8 cellular contexts compared by ENCODE assay signal in the genomic region with DNA sequence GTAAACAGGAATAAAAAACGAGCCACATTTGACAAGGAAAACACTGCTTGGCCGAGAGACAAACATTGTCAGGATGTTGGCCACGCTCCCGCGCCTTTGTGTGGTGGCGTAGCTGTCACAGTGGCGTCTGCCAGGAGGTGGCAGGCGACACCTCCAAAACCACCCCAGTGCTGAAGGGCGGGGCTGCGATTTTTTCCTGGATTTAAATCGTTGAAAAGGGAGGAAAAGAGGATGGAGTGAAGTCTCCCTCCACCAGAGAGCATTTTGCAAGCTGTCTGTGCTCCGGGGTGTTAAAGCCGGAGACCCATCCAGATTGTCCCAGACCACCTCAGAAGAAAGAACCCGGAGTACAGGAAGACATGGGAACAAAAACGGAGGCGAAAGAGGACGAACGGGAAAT. TPM values are rescaled to one million over a fixed set of nuclear protein-coding genes. Genes with fewer than 3 reads are reported as not detected.
DNase-seq lines count a peak whose midpoint lies in the region; ATAC-seq and TF ChIP-seq lines count a peak whose summit lies in the region.

No MANE protein-coding gene starts in this region.

- H3K9me3 Mint-ChIP-seq in activated T-cell treated with anti-CD3 and anti-CD28 coated beads, Interleukin-2, amount 50 U/mL, for 72 hours: no peaks in the 10 kb centered on the region

- H3K4me1 ChIP-seq in fibroblast of lung (ENCODE audit: control insufficient read depth, extremely low read depth, insufficient read depth, low read length) (peaks cover 3% of the 10 kb centered on the region), muscle layer of duodenum (ENCODE audit: control insufficient read depth in 1 of 2, insufficient read depth in 2 of 2, low read length in 2 of 2) (peaks cover 4 to 17% of the 10 kb centered on the region in 2 donors), subcutaneous abdominal adipose tissue (ENCODE audit: control insufficient read depth in 5 of 5, insufficient read depth in 5 of 5, low read length in 5 of 5) (peaks cover 4 to 37% (median 12%) of the 10 kb centered on the region in 5 donors)

- H3K4me1 Mint-ChIP-seq in activated T-cell treated with anti-CD3 and anti-CD28 coated beads, Interleukin-2, amount 50 U/mL, for 72 hours (ENCODE audit: low read depth): peaks cover 8% of the 10 kb centered on the region

- H3K27ac Mint-ChIP-seq in activated T-cell treated with anti-CD3 and anti-CD28 coated beads, Interleukin-2, amount 50 U/mL, for 72 hours: no peak overlapping the region

- DNase-seq in A172 (ENCODE audit: low spot score) (peak; percentile 57), GM13977 (ENCODE audit: low spot score) (peak; percentile 85), NCI-H526 treated with DMSO at 0.1 percent for 48 hours (lab: John Stamatoyannopoulos, UW) (peak; percentile 4), fibroblast of lung (ENCODE audit: low read depth in 2 of 2) (peak; percentile 60 to 82), SIG-M5 (lab: John Stamatoyannopoulos, UW) (no peak)
- DNase-seq in activated T-cell treated with anti-CD3 and anti-CD28 coated beads, Interleukin-2, amount 50 U/mL, for 72 hours: peak; percentile 40 to 46

- no peaks in the 10 kb centered on the region for H4K20me1 ChIP-seq in fibroblast of lung (ENCODE audit: control insufficient read depth, extremely low read depth, insufficient read depth, low read length)

- H3K4me2 ChIP-seq in fibroblast of lung (ENCODE audit: extremely low read depth, insufficient read depth, low read length): peak overlapping the region; percentile 44

- H3K9ac ChIP-seq in fibroblast of lung (ENCODE audit: insufficient read depth, low read length) (no peak overlapping the region), subcutaneous abdominal adipose tissue (ENCODE audit: low read length in 5 of 5) (peak overlapping the region in 2 of 5 donors; percentile 6 to 63)

- H3K4me3 ChIP-seq in fibroblast of lung (replicated peaks in 1 of 4; ENCODE audit: control extremely low read depth in 1 of 4, insufficient read depth in 1 of 4, low read depth in 3 of 4, low read length in 4 of 4) (peak overlapping the region in 2 of 4 experiments; percentile 14 to 22), muscle layer of duodenum (ENCODE audit: low read depth in 1 of 2, low read length in 2 of 2) (peak overlapping the region; percentile 6 to 45), subcutaneous abdominal adipose tissue (ENCODE audit: low read depth in 1 of 5, low read length in 5 of 5) (peak overlapping the region; percentile 33 to 61 (median 49))

- H3K27me3 ChIP-seq in fibroblast of lung (ENCODE audit: control insufficient read depth, insufficient read depth, low read length): no peaks in the 10 kb centered on the region
- no peaks in the 10 kb centered on the region for H3K27me3 ChIP-seq in muscle layer of duodenum (ENCODE audit: low read depth, low read length)
- peaks cover 0 to 8% (median 0%) of the 10 kb centered on the region in 5 donors for H3K27me3 ChIP-seq in subcutaneous abdominal adipose tissue (ENCODE audit: control insufficient read depth in 5 of 5, insufficient read depth in 4 of 5, low read length in 5 of 5)

- peaks cover 1 to 4% of the 10 kb centered on the region in 2 donors for H3K36me3 Mint-ChIP-seq in activated T-cell treated with anti-CD3 and anti-CD28 coated beads, Interleukin-2, amount 50 U/mL, for 72 hours (ENCODE audit: insufficient read depth in 2 of 2)

- H3K9me3 ChIP-seq in fibroblast of lung (ENCODE audit: control insufficient read depth, insufficient read depth, low read depth, low read length) (no peaks in the 10 kb centered on the region), muscle layer of duodenum (ENCODE audit: control insufficient read depth in 1 of 2, low read length in 2 of 2) (no peaks in the 10 kb centered on the region), subcutaneous abdominal adipose tissue (ENCODE audit: control insufficient read depth in 5 of 5, low read length in 5 of 5) (no peaks in the 10 kb centered on the region)

- H3K4me3 Mint-ChIP-seq in activated T-cell treated with anti-CD3 and anti-CD28 coated beads, Interleukin-2, amount 50 U/mL, for 72 hours: no peak overlapping the region

- peak; percentile 67 to 73 for ATAC-seq in activated T-cell treated with anti-CD3 and anti-CD28 coated beads, Interleukin-2, amount 50 U/mL, for 72 hours (replicated peaks in 1 of 2)

- peaks cover 14% of the 10 kb centered on the region for H3K36me3 ChIP-seq in fibroblast of lung (ENCODE audit: control insufficient read depth, insufficient read depth, low read length)
- peaks cover 0 to 17% of the 10 kb centered on the region in 2 donors for H3K36me3 ChIP-seq in muscle layer of duodenum (ENCODE audit: control insufficient read depth in 1 of 2, insufficient read depth in 2 of 2, low read length in 2 of 2)
- H3K36me3 ChIP-seq in subcutaneous abdominal adipose tissue (ENCODE audit: control insufficient read depth in 5 of 5, insufficient read depth in 5 of 5, low read length in 5 of 5): peaks cover 0 to 27% (median 22%) of the 10 kb centered on the region in 5 donors

- no peak overlapping the region for H2AFZ ChIP-seq in fibroblast of lung (ENCODE audit: low read length)

- no peaks in the 10 kb centered on the region for H3K79me2 ChIP-seq in fibroblast of lung (ENCODE audit: control insufficient read depth, insufficient read depth, low read length)

- TF ChIP-seq CTCF in GM13977 (IDR thresholded peaks at IDR 0.05; ENCODE audit: extremely low read depth, insufficient read depth, missing control alignments) (peak; percentile 73), fibroblast of lung (conservative IDR thresholded peaks at IDR 0.05 in 1 of 2, IDR thresholded peaks at IDR 0.05 in 1 of 2; ENCODE audit: low read depth in 1 of 2, low read length in 2 of 2) (peak; percentile 70 to 71)

- in situ Hi-C loops in GM13977 (cut with MboI; ENCODE audit: low pct_unique_long_range_greater_than_20kb, low sequenced_read_pairs, unreplicated experiment): no loop called here

- no peaks in the 10 kb centered on the region for H3K27me3 Mint-ChIP-seq in activated T-cell treated with anti-CD3 and anti-CD28 coated beads, Interleukin-2, amount 50 U/mL, for 72 hours (ENCODE audit: low read depth)

- H3K27ac ChIP-seq in fibroblast of lung (ENCODE audit: insufficient read depth, low read length) (no peak overlapping the region), muscle layer of duodenum (ENCODE audit: low read length) (peak overlapping the region; percentile 1), subcutaneous abdominal adipose tissue (ENCODE audit: low read depth, low read length) (no peak overlapping the region)

RNA-seq across cellular contexts. Expression of gene MRM3, which starts 12.7 kb away (rescaled TPM):
- total RNA-seq in A172 (2014; rRNA removed; shearing (Covaris generic)): 36.3 and 37.7 TPM in 2 replicates
- 10 to 100 TPM; 23.6 to 26.7 TPM for total RNA-seq in activated T-cell treated with anti-CD3 and anti-CD28 coated beads, Interleukin-2, amount 50 U/mL, for 72 hours
- total RNA-seq in fibroblast of lung: 17.5 and 21.1 TPM in 2 replicates
- polyA plus RNA-seq in fibroblast of lung: 10.4 and 12.7 TPM in 2 replicates
- 11.4 and 14.7 TPM in 2 replicates for polyA plus RNA-seq in fibroblast of lung (2012)
- polyA minus RNA-seq in fibroblast of lung (ENCODE audit: low replicate concordance): 4.0 and 8.8 TPM in 2 replicates

RNA-seq across cellular contexts. Expression of gene GLOD4, which starts 12.8 kb away (rescaled TPM):
- 128 and 138 TPM in 2 replicates for total RNA-seq in A172 (2014; rRNA removed; shearing (Covaris generic))
- 10 to 100 TPM; 67.7 to 76.2 TPM for total RNA-seq in activated T-cell treated with anti-CD3 and anti-CD28 coated beads, Interleukin-2, amount 50 U/mL, for 72 hours
- 31.7 and 40.6 TPM in 2 replicates for total RNA-seq in fibroblast of lung
- polyA plus RNA-seq in fibroblast of lung: 62.8 and 70.2 TPM in 2 replicates
- 68.8 and 70.2 TPM in 2 replicates for polyA plus RNA-seq in fibroblast of lung (2012)
- 1.8 and 2.2 TPM in 2 replicates for polyA minus RNA-seq in fibroblast of lung (ENCODE audit: low replicate concordance)

RNA-seq across cellular contexts. Expression of gene GEMIN4, which starts 42.8 kb away (rescaled TPM):
- 17.9 and 24.0 TPM in 2 replicates for total RNA-seq in A172 (2014; rRNA removed; shearing (Covaris generic))
- total RNA-seq in activated T-cell treated with anti-CD3 and anti-CD28 coated beads, Interleukin-2, amount 50 U/mL, for 72 hours: 10 to 100 TPM; 23.5 to 26.9 TPM
- 7.4 and 10.0 TPM in 2 replicates for total RNA-seq in fibroblast of lung
- 9.3 and 14.2 TPM in 2 replicates for polyA plus RNA-seq in fibroblast of lung
- polyA plus RNA-seq in fibroblast of lung (2012): 9.3 and 16.2 TPM in 2 replicates
- 43.1 and 75.2 TPM in 2 replicates for polyA minus RNA-seq in fibroblast of lung (ENCODE audit: low replicate concordance)
